In the genomic region with DNA sequence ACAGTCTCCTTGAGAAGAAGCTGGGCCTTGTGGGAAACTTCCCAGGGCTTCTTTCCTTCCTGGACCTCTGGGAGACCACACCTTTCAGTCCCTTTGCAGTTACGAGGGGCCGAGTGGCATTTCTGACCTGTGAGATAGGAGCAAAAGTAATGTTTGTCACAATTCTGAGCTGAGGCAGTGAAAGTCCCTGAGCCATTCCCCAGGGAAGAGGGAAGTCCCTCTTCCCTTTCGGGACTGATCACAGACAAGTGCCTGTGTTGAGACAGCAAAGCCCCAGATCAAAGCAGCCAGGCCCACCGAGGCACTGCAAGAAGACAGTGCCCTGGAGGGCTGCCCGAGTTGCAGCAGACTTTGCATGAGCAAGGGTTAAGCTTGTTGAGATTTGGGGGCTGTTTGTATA, we compare ENCODE assay signal across 22 cellular contexts. TPM values are rescaled to one million over a fixed set of nuclear protein-coding genes. Genes with fewer than 3 reads are reported as not detected.
DNase-seq lines count a peak whose midpoint lies in the region; ATAC-seq and TF ChIP-seq lines count a peak whose summit lies in the region.
"Had no signal": no experiment of that assay in that cellular context is flagged by ENCODE, and none has a peak within 500 bp of the region (broad histone marks: within the 10 kb centered on the region; RNA-seq: fewer than 3 reads in every experiment).

No MANE protein-coding gene starts in this region.

- H2BK120ac ChIP-seq in trophoblast cell (ENCODE audit: insufficient read depth, low read length, poor library complexity), result peak overlapping the region; percentile 98

- intact Hi-C loops in left ventricle myocardium inferior (cut with micrococcal nuclease), result no loop called here
- intact Hi-C loops in heart left ventricle (cut with DNase I), result loop anchor here in 1 of 10 donors (5.0 kb wide), 1 partner anchor 34 kb away; no protein-coding TSS in a partner anchor
- intact Hi-C loops in vagina (cut with DNase I), result no loop called here

- H3K9ac ChIP-seq in trophoblast cell (ENCODE audit: low read length), result no peak overlapping the region

- peak overlapping the region; percentile 59 for H3K18ac ChIP-seq in trophoblast cell (ENCODE audit: low read length)

- peak overlapping the region; percentile 55 for H4K8ac ChIP-seq in trophoblast cell (ENCODE audit: low read depth, low read length)

- no peak for TF ChIP-seq POLR2A in heart left ventricle (IDR thresholded peaks at IDR 0.05)
- TF ChIP-seq POLR2A in vagina (IDR thresholded peaks at IDR 0.05), result no peak

- peak overlapping the region; percentile 100 for H4K91ac ChIP-seq in trophoblast cell (ENCODE audit: low read depth, low read length)

- WGBS in heart left ventricle, 4 donors, result 42 to 61% (median 47%) methylated on average over 5 of the region's 5 CpGs
- WGBS in ectodermal cell, 2 experiments, result 67 to 70% methylated on average over 5 of the region's 5 CpGs
- WGBS in trophoblast cell (ENCODE audit: extremely low coverage, insufficient coverage, insufficient read length), result no CpG with 5 or more reads among the region's 5 CpGs

- H3K4me1 ChIP-seq in left ventricle myocardium inferior, result peaks cover 22% of the 10 kb centered on the region
- H3K4me1 ChIP-seq in heart left ventricle, result peaks cover 0 to 23% (median 12%) of the 10 kb centered on the region in 12 donors
- peaks cover 43% of the 10 kb centered on the region for H3K4me1 ChIP-seq in ectodermal cell (ENCODE audit: control insufficient read depth, insufficient read depth, low read length)
- peaks cover 49 to 51% of the 10 kb centered on the region in 2 experiments for H3K4me1 ChIP-seq in trophoblast cell (ENCODE audit: control insufficient read depth in 1 of 2, insufficient read depth in 2 of 2, low read length in 2 of 2)
- peaks cover 33% of the 10 kb centered on the region for H3K4me1 ChIP-seq in vagina

- H3K27me3 ChIP-seq in left ventricle myocardium inferior (ENCODE audit: low read depth) (no peaks in the 10 kb centered on the region), heart left ventricle (no peaks in the 10 kb centered on the region), ectodermal cell (ENCODE audit: control insufficient read depth, insufficient read depth, low read length, poor library complexity, severe bottlenecking) (no peaks in the 10 kb centered on the region), trophoblast cell (ENCODE audit: insufficient read depth, low read length) (no peaks in the 10 kb centered on the region), vagina (no peaks in the 10 kb centered on the region)
- H3K27me3 ChIP-seq: breast epithelium, gastrocnemius medialis had no signal

- peak overlapping the region; percentile 71 for H2AK5ac ChIP-seq in trophoblast cell (ENCODE audit: low read length)

- H3K27ac ChIP-seq in left ventricle myocardium inferior (replicated peaks) (peak overlapping the region; percentile 18), heart left ventricle (peak overlapping the region in 1 of 12 donors; percentile 54), ectodermal cell (ENCODE audit: insufficient read depth, low read depth, low read length, poor library complexity, severe bottlenecking) (peak overlapping the region; percentile 88), trophoblast cell (ENCODE audit: low read depth, low read length) (peak overlapping the region; percentile 97), vagina (peak overlapping the region; percentile 21)
- H3K27ac ChIP-seq: breast epithelium had no signal

- H3K23ac ChIP-seq in trophoblast cell (ENCODE audit: low read length), result no peak overlapping the region

- peak overlapping the region; percentile 100 for H2BK12ac ChIP-seq in trophoblast cell (ENCODE audit: low read length)

- H3K36me3 ChIP-seq in left ventricle myocardium inferior, result no peaks in the 10 kb centered on the region
- H3K36me3 ChIP-seq in heart left ventricle, result no peaks in the 10 kb centered on the region
- no peaks in the 10 kb centered on the region for H3K36me3 ChIP-seq in ectodermal cell (ENCODE audit: control insufficient read depth, insufficient read depth, low read length)
- no peaks in the 10 kb centered on the region for H3K36me3 ChIP-seq in trophoblast cell (ENCODE audit: control insufficient read depth in 1 of 2, insufficient read depth in 2 of 2, low read length in 2 of 2)
- no peaks in the 10 kb centered on the region for H3K36me3 ChIP-seq in vagina
- H3K36me3 ChIP-seq: breast epithelium, gastrocnemius medialis had no signal

- peak overlapping the region; percentile 96 for H2BK5ac ChIP-seq in trophoblast cell (ENCODE audit: low read depth, low read length, poor library complexity)

- DNase-seq in left ventricle myocardium inferior (no peak), heart left ventricle (no peak), trophoblast cell (no peak), vagina (ENCODE audit: extremely low spot score in 2 of 2) (no peak), NCI-H187 (lab: John Stamatoyannopoulos, UW) (no peak), putamen (ENCODE audit: low spot score) (no peak)
- DNase-seq: activated naive CD8-positive, alpha-beta T cell treated with anti-CD3 and anti-CD28 coated beads, Interleukin-2, amount 50 U/mL, for 24 hours; Calu3; erythroblast; left colon; NCI-H1092; NCI-H2081 treated with DMSO at 0.1 percent for 48 hours; NK-92 treated with Interleukin-12 subunit alpha and Interleukin-12 subunit beta, amount 100 ng/mL, for 24 hours; nucleus accumbens; right cardiac atrium; stimulated activated naive B cell treated with anti-CD40 and anti-IgM and Interleukin-4, amounts not matched to agents 10 μg/mL and 1 μg/mL and 100 μg/mL, for 72 hours had no signal

- H3K79me2 ChIP-seq in trophoblast cell (ENCODE audit: control insufficient read depth, insufficient read depth, low read length, poor library complexity), result peaks cover 4% of the 10 kb centered on the region

- TF ChIP-seq CTCF in left ventricle myocardium inferior (IDR thresholded peaks at IDR 0.05; ENCODE audit: borderline replicate concordance) (no peak), heart left ventricle (IDR thresholded peaks at IDR 0.05) (no peak), vagina (IDR thresholded peaks at IDR 0.05) (no peak)

- H3K4me3 ChIP-seq in left ventricle myocardium inferior (no peak overlapping the region), heart left ventricle (no peak overlapping the region), ectodermal cell (ENCODE audit: insufficient read depth, low read depth, low read length) (no peak overlapping the region), trophoblast cell (ENCODE audit: low read depth, low read length) (no peak overlapping the region), vagina (no peak overlapping the region)
- H3K4me3 ChIP-seq: breast epithelium, gastrocnemius medialis had no signal

- H3K4me2 ChIP-seq in trophoblast cell (ENCODE audit: low read length), result peak overlapping the region; percentile 9

- ATAC-seq in heart left ventricle (no peak), HG02571 (IDR thresholded peaks at IDR 0.05; ENCODE audit: unreplicated experiment) (no peak)
- ATAC-seq: activated naive CD8-positive, alpha-beta T cell treated with anti-CD3 and anti-CD28 coated beads, Interleukin-2, amount 50 U/mL, for 24 hours; activated T-helper 17 cell treated with anti-CD3 and anti-CD28 coated beads, Interleukin-2, amount 50 U/mL, for 72 hours; gastrocnemius medialis; HCT116; left colon; right cardiac atrium had no signal

- peak overlapping the region; percentile 40 for H2AFZ ChIP-seq in trophoblast cell (ENCODE audit: insufficient read depth, low read length, poor library complexity)

- H3K79me1 ChIP-seq in trophoblast cell (ENCODE audit: low read length), result peaks cover 50% of the 10 kb centered on the region

- no peak overlapping the region for H3K4ac ChIP-seq in trophoblast cell (ENCODE audit: low read depth, low read length)

- H4K12ac ChIP-seq in trophoblast cell (ENCODE audit: low read depth, low read length), result no peak overlapping the region

- H3K14ac ChIP-seq in trophoblast cell (ENCODE audit: low read length), result peak overlapping the region; percentile 32

- H3K9me3 ChIP-seq in left ventricle myocardium inferior (replicated peaks) (no peaks in the 10 kb centered on the region), heart left ventricle (no peaks in the 10 kb centered on the region), ectodermal cell (ENCODE audit: control insufficient read depth, low read length) (no peaks in the 10 kb centered on the region), trophoblast cell (ENCODE audit: insufficient read depth, low read depth, low read length) (no peaks in the 10 kb centered on the region), vagina (no peaks in the 10 kb centered on the region)
- H3K9me3 ChIP-seq: breast epithelium, gastrocnemius medialis had no signal

RNA-seq across cellular contexts. Expression of a gene that starts 41.9 kb away (rescaled TPM):
- total RNA-seq in left ventricle myocardium inferior, result 193 TPM
- 100 to 1,000 TPM; 105 to 429 (median 169) TPM for total RNA-seq in heart left ventricle
- polyA plus RNA-seq in heart left ventricle, result 100 to 1,000 TPM; 136 to 238 TPM
- 124 TPM for polyA plus RNA-seq in ectodermal cell (2013, experiment 1 of 4)
- polyA plus RNA-seq in ectodermal cell (2013, experiment 2 of 4), result 114 TPM
- polyA plus RNA-seq in ectodermal cell (2013, experiment 3 of 4), result 102 TPM
- polyA plus RNA-seq in ectodermal cell (2013, experiment 4 of 4), result 102 TPM
- 220 and 222 TPM in 2 replicates for polyA plus RNA-seq in trophoblast cell (2013)
- 1,771 TPM for total RNA-seq in vagina
